In the genomic region with DNA sequence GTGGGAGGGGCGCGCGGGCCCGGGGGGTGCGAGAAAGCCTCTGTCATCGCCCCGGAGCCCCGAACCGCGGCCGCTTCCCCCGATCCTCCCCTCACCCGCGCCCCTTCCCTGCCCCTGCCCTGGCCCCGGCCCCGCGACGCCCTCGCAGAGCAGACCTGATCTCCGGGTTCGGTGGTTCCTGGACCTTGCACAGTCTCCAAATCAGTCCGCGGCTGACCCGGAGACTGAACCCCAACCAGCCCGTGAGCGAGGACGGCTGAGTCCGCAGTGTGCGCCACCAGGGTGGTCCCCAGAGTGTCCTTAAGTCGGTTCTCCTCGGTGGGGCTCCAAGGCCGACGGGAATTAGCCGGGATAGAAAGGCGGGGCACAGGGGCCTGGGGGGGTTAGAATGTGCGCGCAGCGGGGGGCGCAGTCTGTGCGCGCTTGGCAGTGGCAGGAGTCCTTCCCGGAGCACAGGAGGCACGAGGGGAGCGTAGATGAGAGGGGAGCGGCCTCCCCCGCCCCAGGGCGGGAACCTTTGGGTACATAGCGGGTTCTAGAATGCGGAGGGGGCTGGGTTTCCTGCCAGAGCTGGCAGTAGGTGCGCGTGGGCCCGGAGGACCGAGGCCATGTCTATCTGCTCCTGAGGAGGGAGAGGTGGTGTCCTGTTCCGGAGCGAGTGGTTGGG, we compare ENCODE assay signal across 8 cellular contexts. TPM values are rescaled to one million over a fixed set of nuclear protein-coding genes. Genes with fewer than 3 reads are reported as not detected.
DNase-seq lines count a peak whose midpoint lies in the region; ATAC-seq and TF ChIP-seq lines count a peak whose summit lies in the region.

No MANE protein-coding gene starts in this region.

- ATAC-seq in IMR-90 (ENCODE audit: low read depth): peak; percentile 52
- ATAC-seq in left cardiac atrium: peak; percentile 27 to 40
- ATAC-seq in HG03039 (IDR thresholded peaks at IDR 0.05; ENCODE audit: unreplicated experiment): no peak

- peak overlapping the region; percentile 70 for H3K27ac Mint-ChIP-seq in activated T-helper 2 cell treated with anti-CD3 and anti-CD28 coated beads, Interferon-gamma antibody, Interleukin-2, Interleukin-4, amounts not matched to agents 10 μg/mL and 5 μg/mL and 100 μg/mL, durations not matched to agents 14 hours and 24 hours and 36 hours

- no peak overlapping the region for H3K18ac ChIP-seq in IMR-90 (ENCODE audit: low read depth, low read length)

- H3K4me3 ChIP-seq in IMR-90 (ENCODE audit: insufficient read depth, low read depth, low read length): peak overlapping the region; percentile 74

- no peaks in the 10 kb centered on the region for H3K27me3 ChIP-seq in IMR-90 (ENCODE audit: control insufficient read depth, insufficient read depth, low read length)

- peak overlapping the region; percentile 75 for H2AK9ac ChIP-seq in IMR-90 (replicated peaks; ENCODE audit: low read depth, low read length, poor library complexity)

- H3K14ac ChIP-seq in IMR-90 (replicated peaks; ENCODE audit: low read depth, low read length): peak overlapping the region; percentile 68; the same call in 1 of the 2 replicates

- no peak overlapping the region; the same call in 1 of the 2 replicates for H2AK5ac ChIP-seq in IMR-90 (ENCODE audit: low read depth, low read length)

- no peak overlapping the region for H2BK5ac ChIP-seq in IMR-90 (ENCODE audit: low read depth, low read length, poor library complexity, severe bottlenecking)

- H3K27ac ChIP-seq in IMR-90 (ENCODE audit: insufficient read depth, low read length): peak overlapping the region; percentile 58; the same call in 1 of the 2 replicates

- no peaks in the 10 kb centered on the region for H3K36me3 ChIP-seq in IMR-90 (ENCODE audit: control insufficient read depth, insufficient read depth, low read length)

- no peaks in the 10 kb centered on the region for H3K9me3 ChIP-seq in IMR-90 (ENCODE audit: control insufficient read depth, insufficient read depth, low read length)

- no peaks in the 10 kb centered on the region for H4K20me1 ChIP-seq in IMR-90 (ENCODE audit: insufficient read depth, low read length)

- peak overlapping the region; percentile 85 for H3K4me3 Mint-ChIP-seq in activated T-helper 2 cell treated with anti-CD3 and anti-CD28 coated beads, Interferon-gamma antibody, Interleukin-2, Interleukin-4, amounts not matched to agents 10 μg/mL and 5 μg/mL and 100 μg/mL, durations not matched to agents 14 hours and 24 hours and 36 hours (ENCODE audit: low read depth)

- 5% methylated on average over 37 of the region's 55 CpGs; no CpG with 5 or more reads in 1 of the 2 experiments for WGBS in IMR-90 (ENCODE audit: extremely low coverage in 2 of 2, insufficient read length in 1 of 2), 2 experiments

- TF ChIP-seq CTCF in IMR-90 (conservative IDR thresholded peaks at IDR 0.05; ENCODE audit: low read depth, low read length): no peak

- no peak overlapping the region for H2BK15ac ChIP-seq in IMR-90 (ENCODE audit: low read depth, low read length)

- H3K4me1 Mint-ChIP-seq in activated T-helper 2 cell treated with anti-CD3 and anti-CD28 coated beads, Interferon-gamma antibody, Interleukin-2, Interleukin-4, amounts not matched to agents 10 μg/mL and 5 μg/mL and 100 μg/mL, durations not matched to agents 14 hours and 24 hours and 36 hours (ENCODE audit: low read depth): peaks cover 14% of the 10 kb centered on the region

- H2BK20ac ChIP-seq in IMR-90 (ENCODE audit: low read depth, low read length): no peak overlapping the region

- no peak overlapping the region for H4K5ac ChIP-seq in IMR-90 (ENCODE audit: low read depth, low read length)

- no peak for TF ChIP-seq RAD21 in IMR-90 (IDR thresholded peaks at IDR 0.05; ENCODE audit: low read length)

- peak overlapping the region; percentile 98 for H2AFZ ChIP-seq in IMR-90 (replicated peaks; ENCODE audit: low read length, poor library complexity)

- H4K91ac ChIP-seq in IMR-90 (ENCODE audit: insufficient read depth, low read depth, low read length): no peak overlapping the region

- no peak overlapping the region for H3K56ac ChIP-seq in IMR-90 (ENCODE audit: extremely low read depth, insufficient read depth, low read length)

- in situ Hi-C loops in IMR-90 (cut with MboI; ENCODE audit: low sequenced_read_pairs): no loop called here

- TF ChIP-seq POLR2A in IMR-90 (IDR thresholded peaks at IDR 0.05; ENCODE audit: low read depth, low read length): no peak

- no peaks in the 10 kb centered on the region for H3K4me1 ChIP-seq in IMR-90 (ENCODE audit: control insufficient read depth, insufficient read depth, low read length)

- dilution Hi-C loops in IMR-90 (cut with HindIII; ENCODE audit: low sequenced_read_pairs, unreplicated experiment): no loop called here

- H3K36me3 Mint-ChIP-seq in activated T-helper 2 cell treated with anti-CD3 and anti-CD28 coated beads, Interferon-gamma antibody, Interleukin-2, Interleukin-4, amounts not matched to agents 10 μg/mL and 5 μg/mL and 100 μg/mL, durations not matched to agents 14 hours and 24 hours and 36 hours (ENCODE audit: low read depth): no peaks in the 10 kb centered on the region

- CTCF ChIA-PET in IMR-90 (lab: Yijun Ruan, JAX): no interaction called here

- POLR2A ChIA-PET in IMR-90 (lab: Charles Lee; ENCODE audit: unreplicated experiment): no interaction called here

- H4K8ac ChIP-seq in IMR-90 (ENCODE audit: low read depth in 2 of 2, low read length in 2 of 2): peak overlapping the region; percentile 75 to 89; a peak in 2 of 4 replicates

- no peaks in the 10 kb centered on the region for H3K27me3 Mint-ChIP-seq in activated T-helper 2 cell treated with anti-CD3 and anti-CD28 coated beads, Interferon-gamma antibody, Interleukin-2, Interleukin-4, amounts not matched to agents 10 μg/mL and 5 μg/mL and 100 μg/mL, durations not matched to agents 14 hours and 24 hours and 36 hours (ENCODE audit: low read depth)

- H3K9me1 ChIP-seq in IMR-90 (ENCODE audit: insufficient read depth, low read length): peaks cover 9% of the 10 kb centered on the region

- no peak overlapping the region for H2BK120ac ChIP-seq in IMR-90 (ENCODE audit: low read depth, low read length)

- peaks cover 0 to 17% of the 10 kb centered on the region in 2 experiments; a peak in 3 of 4 replicates for H3K79me1 ChIP-seq in IMR-90 (ENCODE audit: low read depth in 1 of 2, low read length in 2 of 2)

- BruUV-seq in IMR-90 (replicated peaks; lab: Mats Ljungman, UMichigan): no TSS peak

- no peaks in the 10 kb centered on the region for H3K9me3 Mint-ChIP-seq in activated T-helper 2 cell treated with anti-CD3 and anti-CD28 coated beads, Interferon-gamma antibody, Interleukin-2, Interleukin-4, amounts not matched to agents 10 μg/mL and 5 μg/mL and 100 μg/mL, durations not matched to agents 14 hours and 24 hours and 36 hours

- intact Hi-C loops in IMR-90 (cut with micrococcal nuclease): no loop called here
- intact Hi-C loops in activated T-helper 2 cell treated with anti-CD3 and anti-CD28 coated beads, Interferon-gamma antibody, Interleukin-2, Interleukin-4, amounts not matched to agents 10 μg/mL and 5 μg/mL and 100 μg/mL, durations not matched to agents 14 hours and 24 hours and 36 hours (cut with micrococcal nuclease): loop anchor here (2.0 kb wide), 1 partner anchor 14 kb away; a partner anchor contains a TSS
- intact Hi-C loops in left cardiac atrium (cut with DNase I): no loop called here

- H3K4ac ChIP-seq in IMR-90 (ENCODE audit: low read depth, low read length): peak overlapping the region; percentile 63; the same call in 1 of the 2 replicates

- DNase-seq in NCI-H146 (lab: John Stamatoyannopoulos, UW) (peak; percentile 26), NCI-H146 treated with DMSO at 0.1 percent for 48 hours (lab: John Stamatoyannopoulos, UW; ENCODE audit: unreplicated experiment) (no peak), IMR-90 (no peak), left cardiac atrium (peak; percentile 79), retina (peak; percentile 63), NOMO-1 treated with DMSO at 0.1 percent for 48 hours (lab: John Stamatoyannopoulos, UW; ENCODE audit: unreplicated experiment) (no peak)
- DNase-seq in activated T-helper 2 cell treated with anti-CD3 and anti-CD28 coated beads, Interferon-gamma antibody, Interleukin-2, Interleukin-4, amounts not matched to agents 10 μg/mL and 5 μg/mL and 100 μg/mL, durations not matched to agents 14 hours and 24 hours and 36 hours (ENCODE audit: low spot score): no peak

- H3K4me2 ChIP-seq in IMR-90 (ENCODE audit: low read depth, low read length): peak overlapping the region; percentile 87

- H3K23ac ChIP-seq in IMR-90 (ENCODE audit: low read depth, low read length): peak overlapping the region; percentile 47; the same call in 1 of the 2 replicates

- H3K9ac ChIP-seq in IMR-90 (ENCODE audit: low read depth, low read length): peak overlapping the region; percentile 57; the same call in 1 of the 2 replicates

RNA-seq across cellular contexts. Expression of a gene that starts 0.8 kb away (rescaled TPM):
- total RNA-seq in IMR-90 (2012; rRNA removed) (1.6 and 1.7 TPM in 2 replicates), left cardiac atrium (10 to 100 TPM in 1 of 2 donors, 1 to 10 TPM in 1; 6.2 to 11.2 TPM)
- polyA plus RNA-seq in IMR-90 (2012; rRNA removed): 3.8 and 5.7 TPM in 2 replicates
- polyA plus RNA-seq in IMR-90 (2012; cell fraction: cytosol; rRNA removed): 3.5 and 3.6 TPM in 2 replicates
- polyA plus RNA-seq in IMR-90 (2012; cell fraction: nucleus; rRNA removed; ENCODE audit: low replicate concordance): 18.8 and 32.4 TPM in 2 replicates
- total RNA-seq in activated T-helper 2 cell treated with anti-CD3 and anti-CD28 coated beads, Interferon-gamma antibody, Interleukin-2, Interleukin-4, amounts not matched to agents 10 μg/mL and 5 μg/mL and 100 μg/mL, durations not matched to agents 14 hours and 24 hours and 36 hours: 25.4 and 28.0 TPM in 2 replicates

RNA-seq across cellular contexts. Expression of a gene that starts 14.1 kb away (rescaled TPM):
- total RNA-seq in IMR-90 (2012; rRNA removed) (182 and 587 TPM in 2 replicates), left cardiac atrium (100 to 1,000 TPM; 158 to 191 TPM)
- 80.2 and 104 TPM in 2 replicates for polyA plus RNA-seq in IMR-90 (2012; rRNA removed)
- 13.7 and 17.9 TPM in 2 replicates for polyA plus RNA-seq in IMR-90 (2012; cell fraction: cytosol; rRNA removed)
- 21.2 and 52.6 TPM in 2 replicates for polyA plus RNA-seq in IMR-90 (2012; cell fraction: nucleus; rRNA removed; ENCODE audit: low replicate concordance)
- 749 and 756 TPM in 2 replicates for total RNA-seq in activated T-helper 2 cell treated with anti-CD3 and anti-CD28 coated beads, Interferon-gamma antibody, Interleukin-2, Interleukin-4, amounts not matched to agents 10 μg/mL and 5 μg/mL and 100 μg/mL, durations not matched to agents 14 hours and 24 hours and 36 hours

RNA-seq across cellular contexts. Expression of a gene that starts 20.8 kb away (rescaled TPM):
- total RNA-seq in IMR-90 (2012; rRNA removed): 13.9 and 16.7 TPM in 2 replicates
- 60.7 and 75.1 TPM in 2 replicates for polyA plus RNA-seq in IMR-90 (2012; rRNA removed)
- 76.2 and 119 TPM in 2 replicates for polyA plus RNA-seq in IMR-90 (2012; cell fraction: cytosol; rRNA removed)
- polyA plus RNA-seq in IMR-90 (2012; cell fraction: nucleus; rRNA removed; ENCODE audit: low replicate concordance): 11.3 and 58.5 TPM in 2 replicates
- 51.7 and 53.2 TPM in 2 replicates for total RNA-seq in activated T-helper 2 cell treated with anti-CD3 and anti-CD28 coated beads, Interferon-gamma antibody, Interleukin-2, Interleukin-4, amounts not matched to agents 10 μg/mL and 5 μg/mL and 100 μg/mL, durations not matched to agents 14 hours and 24 hours and 36 hours
- 10 to 100 TPM in 1 of 2 donors, 1 to 10 TPM in 1; 8.3 to 13.8 TPM for total RNA-seq in left cardiac atrium

RNA-seq across cellular contexts. Expression of a gene that starts 46.4 kb away (rescaled TPM):
- total RNA-seq in IMR-90 (2012; rRNA removed) (36.1 and 37.1 TPM in 2 replicates), left cardiac atrium (10 to 100 TPM; 12.8 to 20.3 TPM)
- polyA plus RNA-seq in IMR-90 (2012; rRNA removed): 33.7 and 42.9 TPM in 2 replicates
- 27.9 and 40.6 TPM in 2 replicates for polyA plus RNA-seq in IMR-90 (2012; cell fraction: cytosol; rRNA removed)
- 24.0 and 102 TPM in 2 replicates for polyA plus RNA-seq in IMR-90 (2012; cell fraction: nucleus; rRNA removed; ENCODE audit: low replicate concordance)
- 41.7 and 43.5 TPM in 2 replicates for total RNA-seq in activated T-helper 2 cell treated with anti-CD3 and anti-CD28 coated beads, Interferon-gamma antibody, Interleukin-2, Interleukin-4, amounts not matched to agents 10 μg/mL and 5 μg/mL and 100 μg/mL, durations not matched to agents 14 hours and 24 hours and 36 hours

Comparison
In these comparisons a context has a peak if more than half of its experiments do, and no peak if none do; other contexts are left out.
1. DNase-seq: peak in NCI-H146 (single experiment), left cardiac atrium (single experiment) and retina (single experiment); none in NCI-H146 treated with DMSO at 0.1 percent for 48 hours (single experiment), IMR-90 (single experiment), activated T-helper 2 cell treated with anti-CD3 and anti-CD28 coated beads, Interferon-gamma antibody, Interleukin-2, Interleukin-4, amounts not matched to agents 10 μg/mL and 5 μg/mL and 100 μg/mL, durations not matched to agents 14 hours and 24 hours and 36 hours (single experiment) and NOMO-1 treated with DMSO at 0.1 percent for 48 hours (single experiment).